In the genomic region with DNA sequence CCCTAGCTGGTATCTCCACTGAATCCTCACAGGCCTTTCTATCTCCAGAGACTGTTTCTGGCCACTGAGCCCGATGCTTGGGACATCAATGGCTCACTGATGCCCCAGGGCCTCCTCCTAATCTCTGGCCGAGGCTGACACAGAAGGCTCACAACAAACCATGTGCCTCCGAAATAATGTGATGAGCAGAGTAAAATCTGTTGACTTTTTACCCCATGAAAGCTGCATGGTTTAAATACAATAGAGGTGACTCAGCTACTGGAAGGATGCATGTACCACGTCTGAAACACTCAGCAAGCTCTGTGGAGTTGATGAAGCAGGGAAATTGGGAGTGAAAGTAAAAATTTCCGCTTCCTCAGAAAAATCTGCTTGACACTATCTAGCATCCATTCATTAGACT, we compare ENCODE assay signal across 15 cellular contexts.
A peak's percentile ranks its signal among the peaks of the same experiment; 100 is the strongest.
DNase-seq lines count a peak whose midpoint lies in the region; ATAC-seq and TF ChIP-seq lines count a peak whose summit lies in the region.
"Had no signal": no experiment of that assay in that cellular context is flagged by ENCODE, and none has a peak within 500 bp of the region (broad histone marks: within the 10 kb centered on the region; RNA-seq: fewer than 3 reads in every experiment).

No MANE protein-coding gene starts in this region.

- peak overlapping the region; percentile 59 for H2AFZ ChIP-seq in ACC112 (ENCODE audit: low read length, unreplicated experiment)

- H3K27me3 ChIP-seq in ACC112 (ENCODE audit: insufficient read depth, low read length) (0 out of 2 replicates have a peak, but pooled peaks cover 1% of the 10 kb centered on the region), MG63 (no peaks in the 10 kb centered on the region), tibial nerve (no peaks in the 10 kb centered on the region)
- H3K27me3 ChIP-seq: testis had no signal

- WGBS in tibial nerve, 2 donors = 58 to 59% methylated on average over 5 of the region's 5 CpGs

- H3K4me1 ChIP-seq in ACC112 (ENCODE audit: control insufficient read depth, insufficient read depth, low read length, unreplicated experiment) (peaks cover 18% of the 10 kb centered on the region), tibial nerve (peaks cover 0 to 24% (median 3%) of the 10 kb centered on the region in 4 donors)

- H3K79me2 ChIP-seq in ACC112 (ENCODE audit: control insufficient read depth, insufficient read depth, low read length, unreplicated experiment) = no peaks in the 10 kb centered on the region

- H3K36me3 ChIP-seq in ACC112 (ENCODE audit: insufficient read depth, low read length) = no peaks in the 10 kb centered on the region
- H3K36me3 ChIP-seq in MG63 = no peaks in the 10 kb centered on the region
- H3K36me3 ChIP-seq in tibial nerve = no peaks in the 10 kb centered on the region

- TF ChIP-seq CTCF in tibial nerve (IDR thresholded peaks at IDR 0.05) = no peak

- TF ChIP-seq POLR2A in tibial nerve (IDR thresholded peaks at IDR 0.05) = no peak

- H3K4me3 ChIP-seq in ACC112 (ENCODE audit: low read depth, low read length) = peak overlapping the region; percentile 47; the same call in 1 of the 2 replicates
- no peak overlapping the region for H3K4me3 ChIP-seq in MG63
- H3K4me3 ChIP-seq in tibial nerve = no peak overlapping the region
- H3K4me3 ChIP-seq: testis had no signal

- H3K9me3 ChIP-seq in MG63 (no peaks in the 10 kb centered on the region), tibial nerve (no peaks in the 10 kb centered on the region)
- H3K9me3 ChIP-seq: testis had no signal

- no peak for TF ChIP-seq EP300 in tibial nerve (IDR thresholded peaks at IDR 0.05)

- DNase-seq in MG63 (peak; percentile 7), dermis blood vessel endothelial cell (peak; percentile 25), lung microvascular endothelial cell (ENCODE audit: low read depth in 2 of 2) (peak; percentile 4 to 27), GM19240 (ENCODE audit: insufficient read length, low spot score) (no peak), NCI-H748 (lab: John Stamatoyannopoulos, UW; ENCODE audit: unreplicated experiment) (no peak), tibial nerve (ENCODE audit: low spot score in 2 of 2) (no peak)
- DNase-seq: activated CD4-positive, alpha-beta T cell treated with anti-CD3 and anti-CD28 coated beads for 4 hours; activated effector memory CD4-positive, alpha-beta T cell treated with Interleukin-2 at 50 U/mL for 16 hours; cerebellar nuclear complex; glutamatergic neuron; NCI-H1417; NCI-H774; testis had no signal

- ATAC-seq in GM18870 (IDR thresholded peaks at IDR 0.05; ENCODE audit: unreplicated experiment) = no peak

- H3K27ac ChIP-seq in ACC112 (ENCODE audit: low read depth, low read length) (peak overlapping the region; percentile 40), tibial nerve (peak overlapping the region in 1 of 4 donors; percentile 36)
- H3K27ac ChIP-seq: testis had no signal

Comparison
In these comparisons a context has a peak if more than half of its experiments do, and no peak if none do; other contexts are left out.
1. DNase-seq: peak in MG63 (single experiment), dermis blood vessel endothelial cell (single experiment) and lung microvascular endothelial cell (2 of 2); none in GM19240 (single experiment), NCI-H748 (single experiment) and tibial nerve (0 of 2).